ENCODE assay signal across 14 cellular contexts in genomic region chr1:95249929-95250328, GRCh38.
"Had no signal": no experiment of that assay in that cellular context is flagged by ENCODE, and none has a peak within 500 bp of the region (broad histone marks: within the 10 kb centered on the region; RNA-seq: fewer than 3 reads in every experiment).

No MANE protein-coding gene starts in this region.

- H3K27me3 Mint-ChIP-seq: brain; naive thymus-derived CD8-positive, alpha-beta T cell had no signal

- H3K27ac Mint-ChIP-seq: activated naive CD4-positive, alpha-beta T cell treated with anti-CD3 and anti-CD28 coated beads for 36 hours; T-helper 2 cell treated with Interferon-gamma antibody and Interleukin-4, amounts not matched to agents 5 μg/mL and 100 μg/mL, for 36 hours had no signal

- H3K36me3 ChIP-seq: ovary had no signal

- H3K27ac ChIP-seq: coronary artery, ovary, tibial nerve had no signal

- H3K4me3 Mint-ChIP-seq: activated naive CD4-positive, alpha-beta T cell treated with anti-CD3 and anti-CD28 coated beads for 36 hours; activated T-cell treated with anti-CD3 and anti-CD28 coated beads, Interleukin-2, amount 50 U/mL, for 4 hours; brain; naive thymus-derived CD8-positive, alpha-beta T cell; T-helper 2 cell treated with Interferon-gamma antibody and Interleukin-4, amounts not matched to agents 5 μg/mL and 100 μg/mL, for 36 hours had no signal

- ATAC-seq: activated T-cell treated with anti-CD3 and anti-CD28 coated beads, Interleukin-2, amount 50 U/mL, for 4 hours; naive thymus-derived CD8-positive, alpha-beta T cell had no signal

- H3K4me3 ChIP-seq: coronary artery, ovary, tibial nerve had no signal

- H3K9me3 Mint-ChIP-seq: T-helper 2 cell treated with Interferon-gamma antibody and Interleukin-4, amounts not matched to agents 5 μg/mL and 100 μg/mL, for 36 hours had no signal

- H3K9me3 ChIP-seq: ovary had no signal

- DNase-seq: activated CD4-positive, alpha-beta T cell treated with anti-CD3 and anti-CD28 coated beads, Interleukin-2, amount 50 U/mL, for 1 hour; activated CD4-positive, CD25-positive, alpha-beta regulatory T cell treated with anti-CD3 and anti-CD28 coated beads, Interleukin-2, amount 50 U/mL, for 72 hours; activated CD8-positive, alpha-beta memory T cell treated with anti-CD3 and anti-CD28 coated beads, Interleukin-2, amount 50 U/mL, for 4 hours; activated naive CD4-positive, alpha-beta T cell treated with anti-CD3 and anti-CD28 coated beads for 36 hours; activated T-cell treated with anti-CD3 and anti-CD28 coated beads, Interleukin-2, amount 50 U/mL, for 4 hours; anterior cingulate cortex; mesendoderm; naive thymus-derived CD8-positive, alpha-beta T cell; ovary; stimulated activated naive CD4-positive, alpha-beta T cell treated with Interleukin-2 at 50 U/mL for 16 hours had no signal

- H3K4me1 ChIP-seq: tibial nerve had no signal

- H3K27me3 ChIP-seq: ovary, tibial nerve had no signal
